28 cellular contexts compared by ENCODE assay signal in genomic region chr1:58406296-58407071, GRCh38.
"Had no signal": no experiment of that assay in that cellular context is flagged by ENCODE, and none has a peak within 500 bp of the region (broad histone marks: within the 10 kb centered on the region; RNA-seq: fewer than 3 reads in every experiment).

No MANE protein-coding gene starts in this region.

- DNase-seq: activated CD4-positive, alpha-beta T cell treated with anti-CD3 and anti-CD28 coated beads for 48 hours; activated CD4-positive, alpha-beta T cell treated with anti-CD3 and anti-CD28 coated beads, Interleukin-2, amount 50 U/mL, for 4 hours; activated CD4-positive, CD25-positive, alpha-beta regulatory T cell treated with anti-CD3 and anti-CD28 coated beads, Interleukin-2, amount 50 U/mL, for 72 hours; activated CD8-positive, alpha-beta memory T cell treated with anti-CD3 and anti-CD28 coated beads, Interleukin-2, amount 50 U/mL, for 48 hours; activated CD8-positive, alpha-beta T cell treated with anti-CD3 and anti-CD28 coated beads, Interleukin-2, amount 10 ng/mL, durations not matched to agents 7 days and 5 days; activated effector memory CD4-positive, alpha-beta T cell treated with Interleukin-2 at 50 U/mL for 16 hours; activated naive CD4-positive, alpha-beta T cell treated with Interleukin-2 at 50 U/mL for 16 hours; activated naive CD8-positive, alpha-beta T cell treated with anti-CD3 and anti-CD28 coated beads, Interleukin-2, amount 50 U/mL, for 24 hours; activated T-cell treated with anti-CD3 and anti-CD28 coated beads, Interleukin-2, amount 50 U/mL, for 1 hour; amniotic stem cell; body of pancreas; central memory CD4-positive, alpha-beta T cell; Karpas-422; NCI-H1105 treated with DMSO at 0.1 percent for 48 hours; NCI-H146; NCI-H187 treated with DMSO at 0.1 percent for 48 hours; NCI-H2081 treated with DMSO at 0.1 percent for 48 hours; NCI-H2171 treated with DMSO at 0.1 percent for 48 hours; NCI-H510A treated with DMSO at 0.1 percent for 48 hours; NCI-H69; NK-92 treated with Interleukin-12 subunit alpha and Interleukin-12 subunit beta, amount 100 ng/mL, for 24 hours; Peyer's patch; SHP77 had no signal

- H3K36me3 ChIP-seq: ascending aorta, Peyer's patch had no signal

- H3K4me1 ChIP-seq: ascending aorta, body of pancreas, Peyer's patch had no signal

- H3K9me3 ChIP-seq: ascending aorta, body of pancreas, Peyer's patch had no signal

- H3K4me3 ChIP-seq: ascending aorta, body of pancreas, Peyer's patch had no signal

- H3K27me3 Mint-ChIP-seq: activated naive CD8-positive, alpha-beta T cell treated with anti-CD3 and anti-CD28 coated beads, Interleukin-2, amount 50 U/mL, for 24 hours had no signal

- H3K27ac ChIP-seq: ascending aorta, body of pancreas, Peyer's patch had no signal

- H3K4me1 Mint-ChIP-seq: activated naive CD8-positive, alpha-beta T cell treated with anti-CD3 and anti-CD28 coated beads, Interleukin-2, amount 50 U/mL, for 24 hours had no signal

- H3K9me3 Mint-ChIP-seq: activated naive CD4-positive, alpha-beta T cell treated with anti-CD3 and anti-CD28 coated beads, Interleukin-2, amount 50 U/mL, for 72 hours; activated naive CD8-positive, alpha-beta T cell treated with anti-CD3 and anti-CD28 coated beads, Interleukin-2, amount 50 U/mL, for 24 hours; activated T-helper 1 cell treated with anti-CD3 and anti-CD28 coated beads, Interleukin-12 subunit alpha, Interleukin-12 subunit beta, Interleukin-2, Interleukin-4 antibody, amounts not matched to agents 30 ng/mL and 10 ng/mL and 1 ng/mL, durations not matched to agents 14 hours and 24 hours and 36 hours; T-helper 1 cell treated with Interleukin-12 subunit alpha and Interleukin-12 subunit beta and Interleukin-4 antibody, amounts not matched to agents 30 μg/mL and 1 μg/mL, for 36 hours; WTC11 had no signal

- H3K27ac Mint-ChIP-seq: activated CD8-positive, alpha-beta T cell treated with anti-CD3 and anti-CD28 coated beads, Interleukin-2, amount 10 ng/mL, durations not matched to agents 7 days and 5 days; activated naive CD4-positive, alpha-beta T cell treated with anti-CD3 and anti-CD28 coated beads, Interleukin-2, amount 50 U/mL, for 72 hours; activated naive CD8-positive, alpha-beta T cell treated with anti-CD3 and anti-CD28 coated beads, Interleukin-2, amount 50 U/mL, for 24 hours; activated T-helper 1 cell treated with anti-CD3 and anti-CD28 coated beads, Interleukin-12 subunit alpha, Interleukin-12 subunit beta, Interleukin-2, Interleukin-4 antibody, amounts not matched to agents 30 ng/mL and 10 ng/mL and 1 ng/mL, durations not matched to agents 14 hours and 24 hours and 36 hours; T-helper 1 cell treated with Interleukin-12 subunit alpha and Interleukin-12 subunit beta and Interleukin-4 antibody, amounts not matched to agents 30 μg/mL and 1 μg/mL, for 36 hours; WTC11 had no signal

- H3K36me3 Mint-ChIP-seq: activated naive CD4-positive, alpha-beta T cell treated with anti-CD3 and anti-CD28 coated beads, Interleukin-2, amount 50 U/mL, for 72 hours; WTC11 had no signal

- H3K4me3 Mint-ChIP-seq: activated CD8-positive, alpha-beta T cell treated with anti-CD3 and anti-CD28 coated beads, Interleukin-2, amount 10 ng/mL, durations not matched to agents 7 days and 5 days; activated naive CD8-positive, alpha-beta T cell treated with anti-CD3 and anti-CD28 coated beads, Interleukin-2, amount 50 U/mL, for 24 hours; activated T-helper 1 cell treated with anti-CD3 and anti-CD28 coated beads, Interleukin-12 subunit alpha, Interleukin-12 subunit beta, Interleukin-2, Interleukin-4 antibody, amounts not matched to agents 30 ng/mL and 10 ng/mL and 1 ng/mL, durations not matched to agents 14 hours and 24 hours and 36 hours; T-helper 1 cell treated with Interleukin-12 subunit alpha and Interleukin-12 subunit beta and Interleukin-4 antibody, amounts not matched to agents 30 μg/mL and 1 μg/mL, for 36 hours; WTC11 had no signal

- H3K27me3 ChIP-seq: ascending aorta, body of pancreas, Peyer's patch had no signal
